In genomic region chr2:77954931-77955330, GRCh38 we compare ENCODE assay signal across 1 cellular context.
TF ChIP-seq lines count a peak whose summit lies in the region.

No MANE protein-coding gene starts in this region.

TF ChIP-seq in H1, 55 proteins besides CTCF, POLR2A, EP300 and RAD21:
- TF ChIP-seq, protein P1, sequence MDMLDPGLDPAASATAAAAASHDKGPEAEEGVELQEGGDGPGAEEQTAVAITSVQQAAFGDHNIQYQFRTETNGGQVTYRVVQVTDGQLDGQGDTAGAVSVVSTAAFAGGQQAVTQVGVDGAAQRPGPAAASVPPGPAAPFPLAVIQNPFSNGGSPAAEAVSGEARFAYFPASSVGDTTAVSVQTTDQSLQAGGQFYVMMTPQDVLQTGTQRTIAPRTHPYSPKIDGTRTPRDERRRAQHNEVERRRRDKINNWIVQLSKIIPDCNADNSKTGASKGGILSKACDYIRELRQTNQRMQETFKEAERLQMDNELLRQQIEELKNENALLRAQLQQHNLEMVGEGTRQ (IDR thresholded peaks at IDR 0.05; ENCODE audit: low read length): no peak
- TF ChIP-seq BCL11A (IDR thresholded peaks at IDR 0.05; ENCODE audit: low read depth in 2 of 2, low read length in 2 of 2): no peak
- TF ChIP-seq ZNF274 (IDR thresholded peaks at IDR 0.05; ENCODE audit: borderline replicate concordance, extremely low read depth, low read length): no peak
- no peak for TF ChIP-seq HDAC6 (IDR thresholded peaks at IDR 0.05; ENCODE audit: low read depth, low read length)
- TF ChIP-seq, protein P2, sequence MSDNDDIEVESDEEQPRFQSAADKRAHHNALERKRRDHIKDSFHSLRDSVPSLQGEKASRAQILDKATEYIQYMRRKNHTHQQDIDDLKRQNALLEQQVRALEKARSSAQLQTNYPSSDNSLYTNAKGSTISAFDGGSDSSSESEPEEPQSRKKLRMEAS (IDR thresholded peaks at IDR 0.05): no peak
- TF ChIP-seq POLR2AphosphoS5 (IDR thresholded peaks at IDR 0.05; ENCODE audit: low read depth, low read length): no peak
- TF ChIP-seq GABPA (IDR thresholded peaks at IDR 0.05; ENCODE audit: borderline replicate concordance, insufficient read depth, low read length): no peak
- no peak for TF ChIP-seq POU5F1 (IDR thresholded peaks at IDR 0.05; ENCODE audit: low read depth, low read length)
- no peak for TF ChIP-seq CHD2 (IDR thresholded peaks at IDR 0.05; ENCODE audit: low read length)
- no peak for TF ChIP-seq BACH1 (IDR thresholded peaks at IDR 0.05; ENCODE audit: low read length)
- TF ChIP-seq SIX5 (IDR thresholded peaks at IDR 0.05; ENCODE audit: low read depth, low read length): no peak
- no peak for TF ChIP-seq SAP30 (IDR thresholded peaks at IDR 0.05; ENCODE audit: insufficient read depth, insufficient replicate concordance, low read length)
- TF ChIP-seq SIN3A (conservative IDR thresholded peaks at IDR 0.05 in 1 of 2, IDR thresholded peaks at IDR 0.05 in 1 of 2; ENCODE audit: low read depth in 1 of 2, low read length in 2 of 2): no peak
- no peak for TF ChIP-seq MAFK (IDR thresholded peaks at IDR 0.05; ENCODE audit: low read depth, low read length)
- no peak for TF ChIP-seq SUZ12 (IDR thresholded peaks at IDR 0.05; ENCODE audit: low read length)
- no peak for TF ChIP-seq TAF1 (IDR thresholded peaks at IDR 0.05; ENCODE audit: low read depth, low read length)
- TF ChIP-seq ASH2L (IDR thresholded peaks at IDR 0.05; ENCODE audit: low read length): no peak
